Comparison of ENCODE assay signal across 1 cellular context in genomic region chr4:32847466-32847865, GRCh38.
TF ChIP-seq lines count a peak whose summit lies in the region.

No MANE protein-coding gene starts in this region.

TF ChIP-seq in liver, 16 proteins besides CTCF, POLR2A, EP300 and RAD21 (continued from another document):
- peak; percentile 41 for TF ChIP-seq FOXA2 (IDR thresholded peaks at IDR 0.05)
